In the genomic region with DNA sequence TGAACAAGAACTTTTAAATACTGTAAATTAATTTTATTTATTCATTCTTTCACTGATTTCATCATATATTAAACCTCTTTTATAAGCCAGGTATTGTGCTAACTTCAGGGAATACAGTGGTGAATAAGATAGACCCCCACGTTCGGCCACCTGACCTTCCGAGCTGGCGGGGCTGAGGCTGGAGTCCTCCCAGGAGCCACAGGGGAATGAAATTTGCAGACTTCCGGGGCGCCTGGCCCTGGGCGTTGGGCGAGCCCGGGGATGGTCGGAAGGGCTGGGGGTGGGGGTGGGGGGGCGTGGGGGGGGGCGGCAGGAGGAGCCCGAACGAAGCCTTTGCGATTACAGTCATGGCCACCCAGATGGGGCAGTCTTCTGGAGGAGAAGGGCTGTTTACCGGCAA, we compare ENCODE assay signal across 3 cellular contexts.
"Had no signal": no experiment of that assay in that cellular context is flagged by ENCODE, and none has a peak within 500 bp of the region (broad histone marks: within the 10 kb centered on the region; RNA-seq: fewer than 3 reads in every experiment).

No MANE protein-coding gene starts in this region.

- ATAC-seq: GM12878 had no signal

- DNase-seq: GDM1, GF-D8 had no signal

- H3K4me3 ChIP-seq: GM12878 had no signal
